Comparison of ENCODE assay signal across 4 cellular contexts in the genomic region with DNA sequence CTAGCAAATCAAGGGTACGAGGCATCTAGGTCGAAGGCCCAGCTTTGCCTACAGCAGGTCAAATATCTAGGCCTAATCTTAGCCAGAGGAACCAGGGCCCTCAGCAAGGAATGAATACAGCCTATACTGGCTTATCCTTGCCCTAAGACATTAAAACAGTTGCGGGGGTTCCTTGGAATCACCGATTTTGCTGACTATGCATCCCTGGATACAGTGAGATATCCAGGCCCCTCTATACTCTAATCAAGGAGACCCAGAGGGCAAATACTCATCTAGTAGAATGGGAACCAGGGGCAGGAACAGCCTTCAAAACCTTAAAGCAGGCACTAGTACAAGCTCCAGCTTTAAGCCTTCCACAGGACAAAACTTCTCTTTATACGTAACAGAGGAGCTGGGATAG.
A peak's percentile ranks its signal among the peaks of the same experiment; 100 is the strongest.
TF ChIP-seq lines count a peak whose summit lies in the region.

No MANE protein-coding gene starts in this region.

TF ChIP-seq in A549, 52 proteins besides CTCF, POLR2A, EP300 and RAD21:
- TF ChIP-seq MAFK (IDR thresholded peaks at IDR 0.05; ENCODE audit: partially characterized antibody), result peak; percentile 81
TF ChIP-seq in A549: peak in this region for 1; not testable (repeated sequence) for 51.

TF ChIP-seq in IMR-90, 13 proteins besides CTCF, POLR2A, EP300 and RAD21:
- peak; percentile 77 for TF ChIP-seq MAFK (IDR thresholded peaks at IDR 0.05; ENCODE audit: low read depth, low read length)

TF ChIP-seq in K562, 482 proteins besides CTCF, POLR2A, EP300 and RAD21:
- peak; percentile 23; the same call in 1 of the 2 replicates for TF ChIP-seq C11orf30 (IDR thresholded peaks at IDR 0.05; ENCODE audit: low read depth)
- peak; percentile 33; the same call in 1 of the 2 replicates for TF ChIP-seq MAFF (IDR thresholded peaks at IDR 0.05; ENCODE audit: low read length)
- TF ChIP-seq MAFK (IDR thresholded peaks at IDR 0.05; ENCODE audit: low read length), result peak; percentile 44; the same call in 1 of the 2 replicates
- peak; percentile 48; the same call in 1 of the 2 replicates for TF ChIP-seq MAFG (tag; conservative IDR thresholded peaks at IDR 0.05)
- TF ChIP-seq ZNF316 (IDR thresholded peaks at IDR 0.05), result peak; percentile 63

TF ChIP-seq in HepG2, 621 proteins besides CTCF, POLR2A, EP300 and RAD21:
- peak; percentile 61 to 77; a peak in 3 of 4 replicates for TF ChIP-seq MAFK (conservative IDR thresholded peaks at IDR 0.05 in 1 of 2, IDR thresholded peaks at IDR 0.05 in 1 of 2; ENCODE audit: low read length in 2 of 2)
- peak; percentile 69 for TF ChIP-seq MAFF (IDR thresholded peaks at IDR 0.05; ENCODE audit: low read depth, low read length)
